1 cellular context compared by ENCODE assay signal in genomic region chrX:9765072-9765736, GRCh38.
TF ChIP-seq lines count a peak whose summit lies in the region.

No MANE protein-coding gene starts in this region.

TF ChIP-seq in GM23338, 12 proteins besides CTCF, POLR2A, EP300 and RAD21 (continued from another document):
- TF ChIP-seq ZNF462 (CRISPR knock-in tag; IDR thresholded peaks at IDR 0.05) (no peak), CREB1 (CRISPR knock-in tag; IDR thresholded peaks at IDR 0.05; ENCODE audit: low read depth) (no peak), STAT1 (IDR thresholded peaks at IDR 0.05; ENCODE audit: unreplicated experiment) (no peak), REST (IDR thresholded peaks at IDR 0.05; ENCODE audit: unreplicated experiment) (no peak), EZH2phosphoT487 (IDR thresholded peaks at IDR 0.05; ENCODE audit: unreplicated experiment) (no peak)
